Comparison of ENCODE assay signal across 8 cellular contexts in genomic region chr3:69425249-69425648, GRCh38. TPM values are rescaled to one million over a fixed set of nuclear protein-coding genes. Genes with fewer than 3 reads are reported as not detected.
A peak's percentile ranks its signal among the peaks of the same experiment; 100 is the strongest.
DNase-seq lines count a peak whose midpoint lies in the region; ATAC-seq and TF ChIP-seq lines count a peak whose summit lies in the region.

No MANE protein-coding gene starts in this region.

- in situ Hi-C loops in KBM-7 (cut with MboI; ENCODE audit: low pct_unique_long_range_greater_than_20kb, low sequenced_read_pairs), result no loop called here

- H3K27me3 ChIP-seq in thoracic aorta (replicated peaks; ENCODE audit: insufficient read depth), result no peaks in the 10 kb centered on the region

- H3K36me3 ChIP-seq in thoracic aorta, result no peaks in the 10 kb centered on the region

- TF ChIP-seq CTCF in thoracic aorta (IDR thresholded peaks at IDR 0.05), result peak; percentile 53

- peak; percentile 73 for ATAC-seq in GM21526 (IDR thresholded peaks at IDR 0.05; ENCODE audit: low FRiP score, unreplicated experiment)
- ATAC-seq in thoracic aorta (ENCODE audit: insufficient number of reproducible peaks, low FRiP score, low read depth), result no peak

- no peak overlapping the region for H3K4me3 ChIP-seq in thoracic aorta

- no peak overlapping the region for H3K27ac ChIP-seq in thoracic aorta

- DNase-seq in DMS 273 (lab: John Stamatoyannopoulos, UW; ENCODE audit: unreplicated experiment) (peak; percentile 53), DMS 273 treated with DMSO at 0.1 percent for 48 hours (lab: John Stamatoyannopoulos, UW) (no peak), KBM-7 (peak; percentile 59), iPS-NIHi7 (ENCODE audit: extremely low spot score) (peak; percentile 45), thoracic aorta (ENCODE audit: low spot score) (no peak)
- peak; percentile 16 for DNase-seq in activated naive CD4-positive, alpha-beta T cell treated with anti-CD3 and anti-CD28 coated beads, Interleukin-2, amount 50 U/mL, for 16 hours
- no peak for DNase-seq in effector CD8-positive, alpha-beta T cell (lab: John Stamatoyannopoulos, UW)

- no peaks in the 10 kb centered on the region for H3K4me1 ChIP-seq in thoracic aorta (ENCODE audit: control insufficient read depth in 1 of 2, low read depth in 2 of 2)

- no peaks in the 10 kb centered on the region for H3K9me3 ChIP-seq in thoracic aorta

RNA-seq across cellular contexts. Expression of gene FRMD4B, which starts 39.4 kb away (rescaled TPM):
- total RNA-seq in thoracic aorta, result 10 to 100 TPM; 57.5 to 86.1 TPM

Comparison
In these comparisons a context has a peak if more than half of its experiments do, and no peak if none do; other contexts are left out.
1. DNase-seq: peak in DMS 273 (single experiment), KBM-7 (single experiment), activated naive CD4-positive, alpha-beta T cell treated with anti-CD3 and anti-CD28 coated beads, Interleukin-2, amount 50 U/mL, for 16 hours (single experiment) and iPS-NIHi7 (single experiment); none in DMS 273 treated with DMSO at 0.1 percent for 48 hours (single experiment), thoracic aorta (single experiment) and effector CD8-positive, alpha-beta T cell (single experiment).